In the genomic region with DNA sequence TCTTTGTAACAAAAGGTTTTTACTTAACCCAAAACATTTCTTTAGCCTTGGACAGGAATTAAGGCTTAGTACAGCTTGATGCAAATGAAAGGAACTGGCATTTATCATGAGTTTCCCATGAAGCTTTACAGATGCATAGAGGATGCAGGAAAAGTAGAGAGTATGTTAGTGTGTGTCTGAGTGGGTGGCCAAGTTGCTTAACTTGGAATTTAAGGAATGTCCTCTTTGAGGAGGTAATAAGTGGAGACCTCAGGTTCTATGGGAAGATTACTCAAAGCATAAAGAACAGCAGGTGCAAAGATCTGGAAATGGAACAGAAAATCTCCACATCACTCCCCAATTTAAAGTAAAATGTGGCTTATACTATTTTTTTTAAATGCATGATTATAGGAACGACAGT, we compare ENCODE assay signal across 31 cellular contexts.
"Had no signal": no experiment of that assay in that cellular context is flagged by ENCODE, and none has a peak within 500 bp of the region (broad histone marks: within the 10 kb centered on the region; RNA-seq: fewer than 3 reads in every experiment).

No MANE protein-coding gene starts in this region.

- H3K27me3 ChIP-seq: heart right ventricle, hepatocyte, left lung, neural progenitor cell, neutrophil, right lobe of liver, stomach, suprapubic skin, tibial artery, upper lobe of right lung had no signal

- DNase-seq: heart right ventricle; kidney glomerular epithelial cell; left colon; left lung; lower lobe of right lung; mammary epithelial cell; mesenchymal stem cell; naive B cell; natural killer cell; nephron progenitor cell; occipital lobe; psoas muscle; right lobe of liver; stimulated activated CD4-positive, alpha-beta T cell treated with anti-CD3 and anti-CD28 coated beads, Interleukin-12 subunit alpha, Interleukin-12 subunit beta, amount 100 ng/mL, for 4 hours; stimulated activated CD4-positive, alpha-beta T cell treated with anti-CD3 and anti-CD28 coated beads, Interleukin-15, amount 100 ng/mL, for 24 hours; stimulated activated CD4-positive, alpha-beta T cell treated with anti-CD3 and anti-CD28 coated beads, Interleukin-2, amount 100 ng/mL, for 24 hours; stimulated activated CD4-positive, alpha-beta T cell treated with anti-CD3 and anti-CD28 coated beads, Interleukin-4, amount 100 ng/mL, for 1 hour; stimulated activated naive B cell treated with anti-CD40 and anti-IgM and Interleukin-4, amounts not matched to agents 10 μg/mL and 1 μg/mL and 100 μg/mL, for 72 hours; stimulated activated naive CD8-positive, alpha-beta T cell treated with anti-CD3 and anti-CD28 coated beads, Interleukin-15, Interleukin-2, amounts not matched to agents 100 U/mL and 50 U/mL, for 24 hours; stomach; tibial artery; trophoblast cell; upper lobe of right lung had no signal

- H3K4me3 ChIP-seq: heart right ventricle, hepatocyte, left lung, lower lobe of right lung, neural progenitor cell, psoas muscle, right lobe of liver, smooth muscle cell, stomach, suprapubic skin, thoracic aorta, tibial artery, upper lobe of right lung had no signal

- H3K27ac Mint-ChIP-seq: mesothelial cell of epicardium; naive B cell; natural killer cell; nephron progenitor cell; neural progenitor cell; stimulated activated naive B cell treated with anti-CD40 and anti-IgM and Interleukin-4, amounts not matched to agents 10 μg/mL and 1 μg/mL and 100 μg/mL, for 72 hours had no signal

- H3K36me3 Mint-ChIP-seq: mesothelial cell of epicardium; naive B cell; natural killer cell; neural progenitor cell; stimulated activated naive B cell treated with anti-CD40 and anti-IgM and Interleukin-4, amounts not matched to agents 10 μg/mL and 1 μg/mL and 100 μg/mL, for 72 hours had no signal

- H3K36me3 ChIP-seq: heart right ventricle, left lung, lower lobe of right lung, neural progenitor cell, neutrophil, right lobe of liver, stomach, suprapubic skin, thoracic aorta, tibial artery, upper lobe of right lung had no signal

- H3K4me1 ChIP-seq: heart right ventricle, left lung, lower lobe of right lung, neural progenitor cell, parathyroid adenoma, psoas muscle, right lobe of liver, stomach, suprapubic skin, tibial artery, upper lobe of right lung had no signal

- H3K9me3 ChIP-seq: heart right ventricle, left lung, lower lobe of right lung, neutrophil, psoas muscle, right lobe of liver, stomach, suprapubic skin, thoracic aorta, tibial artery, upper lobe of right lung had no signal

- H3K27me3 Mint-ChIP-seq: naive B cell; stimulated activated naive B cell treated with anti-CD40 and anti-IgM and Interleukin-4, amounts not matched to agents 10 μg/mL and 1 μg/mL and 100 μg/mL, for 72 hours had no signal

- ATAC-seq: heart right ventricle; left colon; left lung; lower lobe of right lung; natural killer cell; psoas muscle; right lobe of liver; stimulated activated naive B cell treated with anti-CD40 and anti-IgM and Interleukin-4, amounts not matched to agents 10 μg/mL and 1 μg/mL and 100 μg/mL, for 72 hours; stimulated activated naive CD8-positive, alpha-beta T cell treated with anti-CD3 and anti-CD28 coated beads, Interleukin-15, Interleukin-2, amounts not matched to agents 100 U/mL and 50 U/mL, for 24 hours; upper lobe of right lung had no signal

- H3K4me3 Mint-ChIP-seq: mesothelial cell of epicardium; naive B cell; natural killer cell; nephron progenitor cell; neural progenitor cell; stimulated activated naive B cell treated with anti-CD40 and anti-IgM and Interleukin-4, amounts not matched to agents 10 μg/mL and 1 μg/mL and 100 μg/mL, for 72 hours had no signal

- H3K9me3 Mint-ChIP-seq: nephron progenitor cell; neural progenitor cell; stimulated activated naive B cell treated with anti-CD40 and anti-IgM and Interleukin-4, amounts not matched to agents 10 μg/mL and 1 μg/mL and 100 μg/mL, for 72 hours had no signal

- H3K4me1 Mint-ChIP-seq: mesothelial cell of epicardium; naive B cell; natural killer cell; nephron progenitor cell; neural progenitor cell; stimulated activated naive B cell treated with anti-CD40 and anti-IgM and Interleukin-4, amounts not matched to agents 10 μg/mL and 1 μg/mL and 100 μg/mL, for 72 hours had no signal

- H3K27ac ChIP-seq: heart right ventricle, hepatocyte, left lung, lower lobe of right lung, neural progenitor cell, neutrophil, parathyroid adenoma, psoas muscle, right lobe of liver, stomach, suprapubic skin, thoracic aorta, tibial artery, upper lobe of right lung had no signal
